Comparison of ENCODE assay signal across 11 cellular contexts in the genomic region with DNA sequence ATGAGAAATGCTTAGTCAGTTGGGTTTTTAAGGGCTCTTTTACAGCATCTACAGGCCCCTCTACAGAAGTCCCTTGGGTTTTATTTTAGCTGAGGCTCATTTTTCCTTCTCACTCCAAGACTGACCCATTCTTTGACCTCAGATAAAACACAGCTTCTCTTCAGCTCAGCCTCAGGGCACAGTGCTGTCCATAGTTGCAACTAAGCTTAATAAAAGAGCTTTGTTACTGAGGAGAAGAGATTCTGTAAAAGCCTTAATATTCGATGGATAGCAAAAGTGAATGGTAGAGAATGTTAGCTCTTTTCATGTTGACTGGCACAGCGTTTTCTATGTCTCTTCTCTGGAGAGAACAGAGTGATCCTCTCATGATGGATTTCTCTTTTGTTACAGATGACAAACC.
"Had no signal": no experiment of that assay in that cellular context is flagged by ENCODE, and none has a peak within 500 bp of the region (broad histone marks: within the 10 kb centered on the region; RNA-seq: fewer than 3 reads in every experiment).

No MANE protein-coding gene starts in this region.

- H3K9me3 Mint-ChIP-seq: activated naive CD4-positive, alpha-beta T cell treated with anti-CD3 and anti-CD28 coated beads, Interleukin-2, amount 50 U/mL, for 72 hours had no signal

- ATAC-seq: activated naive CD4-positive, alpha-beta T cell treated with anti-CD3 and anti-CD28 coated beads, Interleukin-2, amount 50 U/mL, for 72 hours; esophagus mucosa; left lobe of liver; pancreas had no signal

- H3K4me1 ChIP-seq: breast epithelium had no signal

- H3K9me3 ChIP-seq: breast epithelium, heart left ventricle, pancreas, transverse colon had no signal

- H3K27ac ChIP-seq: breast epithelium, heart left ventricle, pancreas, skin epidermis, transverse colon had no signal

- H3K4me3 ChIP-seq: breast epithelium, heart left ventricle, pancreas, skin epidermis, transverse colon had no signal

- H3K27me3 ChIP-seq: breast epithelium, heart left ventricle, pancreas, transverse colon had no signal

- DNase-seq: activated effector memory CD4-positive, alpha-beta T cell treated with anti-CD3 and anti-CD28 coated beads, Interleukin-2, amount 50 U/mL, for 16 hours; heart left ventricle; mesenchymal stem cell; pancreas; retina; transverse colon had no signal

- H3K27ac Mint-ChIP-seq: activated naive CD4-positive, alpha-beta T cell treated with anti-CD3 and anti-CD28 coated beads, Interleukin-2, amount 50 U/mL, for 72 hours had no signal
